Comparison of ENCODE assay signal across 11 cellular contexts in the genomic region with DNA sequence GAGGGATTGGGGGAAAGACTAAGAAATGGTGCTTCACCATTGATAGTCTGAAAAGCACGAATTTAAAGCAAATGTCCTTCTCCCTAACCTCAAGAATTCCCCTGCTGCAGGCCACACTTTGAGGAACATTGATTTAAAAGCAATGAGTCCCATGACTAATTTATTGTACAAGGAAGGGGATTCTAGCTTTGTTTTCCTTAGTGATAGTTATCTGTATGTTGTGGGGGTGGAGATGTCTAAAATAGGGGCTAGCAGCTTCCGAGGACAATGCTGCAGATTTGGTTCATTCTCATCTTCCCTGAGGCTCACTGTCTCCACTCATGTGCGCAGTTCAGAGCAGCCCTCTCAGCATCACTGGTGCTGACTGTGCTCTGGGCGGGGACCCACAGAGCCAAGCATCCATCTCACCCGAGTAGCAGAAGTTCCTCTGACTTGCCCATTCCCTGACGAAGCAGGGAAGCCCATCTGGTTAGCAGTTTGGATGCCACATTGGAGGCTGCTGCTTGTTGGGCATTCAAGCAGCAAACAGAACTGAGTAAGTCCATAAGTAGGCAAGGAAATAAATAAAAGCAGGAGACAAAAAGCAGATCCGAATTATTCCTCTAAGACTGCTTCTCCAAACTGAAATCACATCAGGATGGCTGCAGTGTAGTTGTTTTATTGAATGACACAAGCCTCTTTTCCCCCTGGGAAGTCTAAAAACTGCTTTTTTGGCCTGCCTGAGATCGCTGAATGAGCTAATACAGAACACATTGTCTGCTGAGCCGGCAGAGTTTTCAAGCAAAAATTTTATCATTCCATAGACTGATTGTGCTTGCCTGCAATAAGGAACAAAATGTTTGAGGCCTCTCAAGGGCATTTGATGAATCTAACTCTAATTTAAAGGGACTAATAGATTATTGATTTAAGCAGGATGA. TPM values are rescaled to one million over a fixed set of nuclear protein-coding genes. Genes with fewer than 3 reads are reported as not detected.
DNase-seq lines count a peak whose midpoint lies in the region; ATAC-seq and TF ChIP-seq lines count a peak whose summit lies in the region.
"Had no signal": no experiment of that assay in that cellular context is flagged by ENCODE, and none has a peak within 500 bp of the region (broad histone marks: within the 10 kb centered on the region; RNA-seq: fewer than 3 reads in every experiment).

No MANE protein-coding gene starts in this region.

- H3K4me3 Mint-ChIP-seq in glutamatergic neuron (ENCODE audit: unreplicated experiment) (peak overlapping the region; percentile 73), progenitor cell of endocrine pancreas (ENCODE audit: low read depth) (no peak overlapping the region)
- H3K4me3 Mint-ChIP-seq in activated T-cell treated with anti-CD3 and anti-CD28 coated beads, Interleukin-2, amount 50 U/mL, for 72 hours: no peak overlapping the region
- H3K4me3 Mint-ChIP-seq: activated CD8-positive, alpha-beta T cell treated with anti-CD3 and anti-CD28 coated beads, Interleukin-2, amount 10 ng/mL, durations not matched to agents 7 days and 5 days had no signal

- DNase-seq in T1000 (lab: John Stamatoyannopoulos, UW): peak; percentile 69
- peak; percentile 60 for DNase-seq in glutamatergic neuron
- no peak for DNase-seq in progenitor cell of endocrine pancreas (ENCODE audit: low spot score, unreplicated experiment)
- DNase-seq in activated T-cell treated with anti-CD3 and anti-CD28 coated beads, Interleukin-2, amount 50 U/mL, for 72 hours: no peak
- no peak for DNase-seq in GM10266 (ENCODE audit: extremely low spot score)
- DNase-seq in DMS114 treated with DMSO at 0.1 percent for 48 hours (lab: John Stamatoyannopoulos, UW; ENCODE audit: unreplicated experiment): no peak
- DNase-seq: activated CD8-positive, alpha-beta T cell treated with anti-CD3 and anti-CD28 coated beads, Interleukin-2, amount 10 ng/mL, durations not matched to agents 7 days and 5 days; DND-41 had no signal

- H3K9me3 Mint-ChIP-seq in glutamatergic neuron (ENCODE audit: unreplicated experiment): peaks cover 4% of the 10 kb centered on the region
- H3K9me3 Mint-ChIP-seq in progenitor cell of endocrine pancreas (ENCODE audit: low read depth): no peaks in the 10 kb centered on the region
- H3K9me3 Mint-ChIP-seq in activated T-cell treated with anti-CD3 and anti-CD28 coated beads, Interleukin-2, amount 50 U/mL, for 72 hours: no peaks in the 10 kb centered on the region

- H3K27ac Mint-ChIP-seq in glutamatergic neuron (ENCODE audit: unreplicated experiment): peak overlapping the region; percentile 89
- peak overlapping the region; percentile 89 for H3K27ac Mint-ChIP-seq in progenitor cell of endocrine pancreas
- H3K27ac Mint-ChIP-seq in activated T-cell treated with anti-CD3 and anti-CD28 coated beads, Interleukin-2, amount 50 U/mL, for 72 hours: no peak overlapping the region
- H3K27ac Mint-ChIP-seq: activated CD8-positive, alpha-beta T cell treated with anti-CD3 and anti-CD28 coated beads, Interleukin-2, amount 10 ng/mL, durations not matched to agents 7 days and 5 days had no signal

- H3K27me3 Mint-ChIP-seq in glutamatergic neuron (ENCODE audit: unreplicated experiment): peaks cover 2% of the 10 kb centered on the region
- no peaks in the 10 kb centered on the region for H3K27me3 Mint-ChIP-seq in progenitor cell of endocrine pancreas
- no peaks in the 10 kb centered on the region for H3K27me3 Mint-ChIP-seq in activated T-cell treated with anti-CD3 and anti-CD28 coated beads, Interleukin-2, amount 50 U/mL, for 72 hours (ENCODE audit: low read depth)

- peak overlapping the region; percentile 41 for H3K27ac ChIP-seq in C4-2B

- no peaks in the 10 kb centered on the region for H3K36me3 Mint-ChIP-seq in glutamatergic neuron (ENCODE audit: unreplicated experiment)
- peaks cover 8% of the 10 kb centered on the region for H3K36me3 Mint-ChIP-seq in progenitor cell of endocrine pancreas (ENCODE audit: insufficient read depth)
- no peaks in the 10 kb centered on the region for H3K36me3 Mint-ChIP-seq in activated T-cell treated with anti-CD3 and anti-CD28 coated beads, Interleukin-2, amount 50 U/mL, for 72 hours (ENCODE audit: insufficient read depth in 2 of 2)

- no peak for ATAC-seq in activated T-cell treated with anti-CD3 and anti-CD28 coated beads, Interleukin-2, amount 50 U/mL, for 72 hours (replicated peaks in 1 of 2)
- no peak for ATAC-seq in HG02852 (IDR thresholded peaks at IDR 0.05; ENCODE audit: unreplicated experiment)
- ATAC-seq: activated CD8-positive, alpha-beta T cell treated with anti-CD3 and anti-CD28 coated beads, Interleukin-2, amount 10 ng/mL, durations not matched to agents 7 days and 5 days had no signal

- no peak for TF ChIP-seq CTCF in C4-2B (conservative IDR thresholded peaks at IDR 0.05)
- TF ChIP-seq CTCF in glutamatergic neuron (IDR thresholded peaks at IDR 0.05; ENCODE audit: partially characterized antibody, unreplicated experiment): no peak
- TF ChIP-seq CTCF in progenitor cell of endocrine pancreas (IDR thresholded peaks at IDR 0.05; ENCODE audit: unreplicated experiment): no peak
- no peak for TF ChIP-seq CTCF in GM10266 (IDR thresholded peaks at IDR 0.05; ENCODE audit: control insufficient read depth, insufficient read depth, low read depth, missing control alignments)

- H3K4me1 Mint-ChIP-seq in glutamatergic neuron (ENCODE audit: low read depth, unreplicated experiment) (peaks cover 47% of the 10 kb centered on the region), progenitor cell of endocrine pancreas (ENCODE audit: low read depth) (peaks cover 69% of the 10 kb centered on the region)
- peaks cover 1% of the 10 kb centered on the region for H3K4me1 Mint-ChIP-seq in activated T-cell treated with anti-CD3 and anti-CD28 coated beads, Interleukin-2, amount 50 U/mL, for 72 hours (ENCODE audit: low read depth)

RNA-seq across cellular contexts. Expression of a gene that starts 27.5 kb away (rescaled TPM):
- total RNA-seq in glutamatergic neuron (ENCODE audit: unreplicated experiment) (1.2 TPM), progenitor cell of endocrine pancreas (26.3 and 30.0 TPM in 2 replicates)
- not detected for total RNA-seq in activated T-cell treated with anti-CD3 and anti-CD28 coated beads, Interleukin-2, amount 50 U/mL, for 72 hours
- total RNA-seq: activated CD8-positive, alpha-beta T cell treated with anti-CD3 and anti-CD28 coated beads, Interleukin-2, amount 10 ng/mL, durations not matched to agents 7 days and 5 days; HT-29 had no signal

Comparison
In these comparisons a context has a peak if more than half of its experiments do, and no peak if none do; other contexts are left out.
1. DNase-seq: peak in T1000 (single experiment) and glutamatergic neuron (single experiment); none in progenitor cell of endocrine pancreas (single experiment), activated T-cell treated with anti-CD3 and anti-CD28 coated beads, Interleukin-2, amount 50 U/mL, for 72 hours (0 of 2), GM10266 (single experiment) and DMS114 treated with DMSO at 0.1 percent for 48 hours (single experiment).
2. RNA of a gene that starts 27.5 kb away (total RNA-seq): 26.3 to 30.0 TPM in progenitor cell of endocrine pancreas; 1.2 TPM in glutamatergic neuron (single experiment) and not detected in activated T-cell treated with anti-CD3 and anti-CD28 coated beads, Interleukin-2, amount 50 U/mL, for 72 hours; every median in the first group is over 10 times any median in the second.